ENCODE assay signal across 30 cellular contexts in genomic region chr1:41465741-41466140, GRCh38. TPM values are rescaled to one million over a fixed set of nuclear protein-coding genes. Genes with fewer than 3 reads are reported as not detected.
"Had no signal": no experiment of that assay in that cellular context is flagged by ENCODE, and none has a peak within 500 bp of the region (broad histone marks: within the 10 kb centered on the region; RNA-seq: fewer than 3 reads in every experiment).

No MANE protein-coding gene starts in this region.

- H3K79me2 ChIP-seq: parathyroid adenoma had no signal

- H3K4me3 ChIP-seq: coronary artery, dorsolateral prefrontal cortex, esophagus muscularis mucosa, gastroesophageal sphincter, testis, transverse colon, uterus had no signal

- ATAC-seq: activated naive CD8-positive, alpha-beta T cell treated with anti-CD3 and anti-CD28 coated beads, Interleukin-2, amount 50 U/mL, for 24 hours; activated T-cell treated with anti-CD3 and anti-CD28 coated beads, Interleukin-2, amount 50 U/mL, for 4 hours; activated T-helper 17 cell treated with anti-CD3 and anti-CD28 coated beads, Interleukin-2, amount 50 U/mL, for 72 hours; effector memory CD8-positive, alpha-beta T cell; gastroesophageal sphincter; naive thymus-derived CD8-positive, alpha-beta T cell; right cardiac atrium; T-helper 17 cell had no signal

- H2AFZ ChIP-seq: parathyroid adenoma had no signal

- FAIRE-seq: kidney had no signal

- H3K27ac ChIP-seq: coronary artery, dorsolateral prefrontal cortex, esophagus muscularis mucosa, gastroesophageal sphincter, parathyroid adenoma, testis, uterus had no signal

- H3K36me3 ChIP-seq: esophagus muscularis mucosa, gastroesophageal sphincter, transverse colon, uterus had no signal

- DNase-seq: activated CD4-positive, alpha-beta memory T cell treated with anti-CD3 and anti-CD28 coated beads, Interleukin-2, amount 10 ng/mL, durations not matched to agents 7 days and 5 days; activated CD4-positive, alpha-beta T cell treated with anti-CD3 and anti-CD28 coated beads, Interleukin-2, amount 10 ng/mL, durations not matched to agents 7 days and 5 days; activated CD4-positive, CD25-positive, alpha-beta regulatory T cell treated with anti-CD3 and anti-CD28 coated beads, Interleukin-2, amount 50 U/mL, for 72 hours; activated CD8-positive, alpha-beta memory T cell treated with anti-CD3 and anti-CD28 coated beads, Interleukin-2, amount 50 U/mL, for 48 hours; activated gamma-delta T cell treated with Interleukin-2 at 50 U/mL for 16 hours; activated naive CD4-positive, alpha-beta T cell treated with anti-CD3 and anti-CD28 coated beads, Interleukin-2, amount 50 U/mL, for 16 hours; activated naive CD8-positive, alpha-beta T cell treated with anti-CD3 and anti-CD28 coated beads, Interleukin-2, amount 50 U/mL, for 24 hours; activated T-cell treated with anti-CD3 and anti-CD28 coated beads, Interleukin-2, amount 50 U/mL, for 4 hours; dorsolateral prefrontal cortex; effector memory CD8-positive, alpha-beta T cell; hippocampal formation; kidney; midbrain; naive thymus-derived CD8-positive, alpha-beta T cell; nucleus accumbens; right cardiac atrium; stimulated activated CD4-positive, alpha-beta T cell treated with anti-CD3 and anti-CD28 coated beads, Interleukin-2, amount 100 ng/mL, for 48 hours; stimulated activated naive CD4-positive, alpha-beta T cell treated with Interleukin-2 at 50 U/mL for 16 hours; T-helper 17 cell; testis; uterus had no signal

- H3K4me1 ChIP-seq: parathyroid adenoma, testis, uterus had no signal

- H3K27me3 ChIP-seq: dorsolateral prefrontal cortex, esophagus muscularis mucosa, gastroesophageal sphincter, testis, transverse colon, uterus had no signal

- H3K9ac ChIP-seq: parathyroid adenoma had no signal

- H3K9me3 ChIP-seq: esophagus muscularis mucosa, gastroesophageal sphincter, testis, transverse colon, uterus had no signal

RNA-seq across cellular contexts. Expression of gene EDN2, which starts 18.7 kb away (rescaled TPM):
- total RNA-seq: activated CD4-positive, alpha-beta memory T cell treated with anti-CD3 and anti-CD28 coated beads, Interleukin-2, amount 10 ng/mL, durations not matched to agents 7 days and 5 days; activated CD4-positive, alpha-beta T cell treated with anti-CD3 and anti-CD28 coated beads, Interleukin-2, amount 10 ng/mL, durations not matched to agents 7 days and 5 days; activated T-cell treated with anti-CD3 and anti-CD28 coated beads, Interleukin-2, amount 50 U/mL, for 4 hours; activated T-helper 17 cell treated with anti-CD3 and anti-CD28 coated beads, Interleukin-2, amount 50 U/mL, for 72 hours; cerebellum; naive thymus-derived CD8-positive, alpha-beta T cell; neural crest cell; pulmonary artery endothelial cell; testis had no signal
- polyA plus RNA-seq: naive thymus-derived CD8-positive, alpha-beta T cell had no signal
